In genomic region chr1:6882414-6882813, GRCh38 we compare ENCODE assay signal across 1 cellular context.
TF ChIP-seq lines count a peak whose summit lies in the region.

No MANE protein-coding gene starts in this region.

TF ChIP-seq in IMR-90, 13 proteins besides CTCF, POLR2A, EP300 and RAD21 (continued from another document):
- TF ChIP-seq BHLHE40 (IDR thresholded peaks at IDR 0.05; ENCODE audit: low read depth, low read length): no peak
TF ChIP-seq in IMR-90: peak in this region for 0.
